In genomic region chr9:111348821-111349271, GRCh38 we compare ENCODE assay signal across 1 cellular context.
A peak's percentile ranks its signal among the peaks of the same experiment; 100 is the strongest.
TF ChIP-seq lines count a peak whose summit lies in the region.

No MANE protein-coding gene starts in this region.

TF ChIP-seq in HepG2, 621 proteins besides CTCF, POLR2A, EP300 and RAD21 (continued from another document and continues in another):
- TF ChIP-seq PAXIP1 (CRISPR knock-in tag; conservative IDR thresholded peaks at IDR 0.05) (peak; percentile 83), CHD2 (IDR thresholded peaks at IDR 0.05; ENCODE audit: low read depth, low read length) (no peak), IKZF5 (CRISPR knock-in tag; IDR thresholded peaks at IDR 0.05) (0 out of 2 replicates have a peak, but pooled peaks have one; percentile 31), MAFK (conservative IDR thresholded peaks at IDR 0.05 in 1 of 2, IDR thresholded peaks at IDR 0.05 in 1 of 2; ENCODE audit: low read length in 2 of 2) (no peak), ZNF703 (CRISPR knock-in tag; IDR thresholded peaks at IDR 0.05; ENCODE audit: borderline replicate concordance) (0 out of 2 replicates have a peak, but pooled peaks have one; percentile 64), FOXP4 (CRISPR knock-in tag; IDR thresholded peaks at IDR 0.05) (peak; percentile 90), HOXD1 (CRISPR knock-in tag; IDR thresholded peaks at IDR 0.05) (peak; percentile 66; the same call in 1 of the 2 replicates), RFX1 (IDR thresholded peaks at IDR 0.05) (no peak), YEATS2 (CRISPR knock-in tag; IDR thresholded peaks at IDR 0.05; ENCODE audit: borderline replicate concordance) (peak; percentile 26; the same call in 1 of the 2 replicates), ETV5 (CRISPR knock-in tag; IDR thresholded peaks at IDR 0.05; ENCODE audit: borderline replicate concordance) (peak; percentile 88), NR2F2 (IDR thresholded peaks at IDR 0.05; ENCODE audit: borderline replicate concordance, low read depth) (peak; percentile 98), SP5 (CRISPR knock-in tag; IDR thresholded peaks at IDR 0.05; ENCODE audit: borderline replicate concordance, low read depth) (peak; percentile 68; the same call in 1 of the 2 replicates), MBD4 (IDR thresholded peaks at IDR 0.05; ENCODE audit: borderline replicate concordance, low read length) (peak; percentile 64; the same call in 1 of the 2 replicates), REST (IDR thresholded peaks at IDR 0.05; ENCODE audit: borderline replicate concordance in 1 of 2, low read depth in 1 of 2, low read length in 2 of 2) (peak in 1 of 2 experiments; percentile 65; a peak in 1 of 4 replicates), KDM6A (CRISPR knock-in tag; IDR thresholded peaks at IDR 0.05; ENCODE audit: low read depth) (0 out of 2 replicates have a peak, but pooled peaks have one; percentile 50), ZNF281 (CRISPR knock-in tag; IDR thresholded peaks at IDR 0.05; ENCODE audit: borderline replicate concordance) (peak; percentile 44; the same call in 1 of the 2 replicates), ZNF205 (CRISPR knock-in tag; IDR thresholded peaks at IDR 0.05) (peak; percentile 51; the same call in 1 of the 2 replicates), HNRNPUL1 (IDR thresholded peaks at IDR 0.05; ENCODE audit: low read depth, low read length) (peak; percentile 94), CC2D1A (CRISPR knock-in tag; IDR thresholded peaks at IDR 0.05) (no peak), ARID5B (CRISPR knock-in tag; IDR thresholded peaks at IDR 0.05) (peak; percentile 99), ZNF253 (CRISPR knock-in tag; IDR thresholded peaks at IDR 0.05; ENCODE audit: borderline replicate concordance) (no peak), BRF2 (CRISPR knock-in tag; IDR thresholded peaks at IDR 0.05) (no peak), SP4 (CRISPR knock-in tag; IDR thresholded peaks at IDR 0.05) (no peak), TCF12 (IDR thresholded peaks at IDR 0.05) (no peak), TCF12 (CRISPR knock-in tag; IDR thresholded peaks at IDR 0.05) (0 out of 2 replicates have a peak, but pooled peaks have one; percentile 57), ZNF7 (CRISPR knock-in tag; IDR thresholded peaks at IDR 0.05) (no peak), ARID2 (CRISPR knock-in tag; IDR thresholded peaks at IDR 0.05; ENCODE audit: borderline replicate concordance) (no peak), TARDBP (CRISPR knock-in tag; IDR thresholded peaks at IDR 0.05) (peak; percentile 69; the same call in 1 of the 2 replicates), ZBTB20 (CRISPR knock-in tag; IDR thresholded peaks at IDR 0.05; ENCODE audit: borderline replicate concordance, low read depth) (peak; percentile 100), SRF (IDR thresholded peaks at IDR 0.05; ENCODE audit: low read depth, low read length) (peak; percentile 79), ZNF331 (CRISPR knock-in tag; IDR thresholded peaks at IDR 0.05) (0 out of 2 replicates have a peak, but pooled peaks have one; percentile 41), FOXO1 (CRISPR knock-in tag; IDR thresholded peaks at IDR 0.05) (peak; percentile 85; the same call in 1 of the 2 replicates), SP140L (CRISPR knock-in tag; IDR thresholded peaks at IDR 0.05; ENCODE audit: borderline replicate concordance) (no peak), FOXP1 (IDR thresholded peaks at IDR 0.05) (no peak), FOXP1 (CRISPR knock-in tag; IDR thresholded peaks at IDR 0.05) (peak; percentile 94), PRDM15 (CRISPR knock-in tag; IDR thresholded peaks at IDR 0.05) (no peak)
